Comparison of ENCODE assay signal across 10 cellular contexts in genomic region chr7:123823898-123824753, GRCh38. TPM values are rescaled to one million over a fixed set of nuclear protein-coding genes. Genes with fewer than 3 reads are reported as not detected.
A peak's percentile ranks its signal among the peaks of the same experiment; 100 is the strongest.
DNase-seq lines count a peak whose midpoint lies in the region; ATAC-seq, FAIRE-seq and TF ChIP-seq lines count a peak whose summit lies in the region.
"Had no signal": no experiment of that assay in that cellular context is flagged by ENCODE, and none has a peak within 500 bp of the region (broad histone marks: within the 10 kb centered on the region; RNA-seq: fewer than 3 reads in every experiment).

No MANE protein-coding gene starts in this region.

- H3K27me3 ChIP-seq in KMS-11 (ENCODE audit: insufficient read depth, low read depth) (no peaks in the 10 kb centered on the region), small intestine (ENCODE audit: control insufficient read depth in 2 of 2, insufficient read depth in 2 of 2, low read length in 2 of 2) (no peaks in the 10 kb centered on the region)
- H3K27me3 ChIP-seq: heart left ventricle had no signal

- H3K4me2 ChIP-seq in KMS-11: peak overlapping the region; percentile 61

- H3K36me3 ChIP-seq in KMS-11 (ENCODE audit: insufficient read depth) (no peaks in the 10 kb centered on the region), small intestine (ENCODE audit: control insufficient read depth in 2 of 2, insufficient read depth in 2 of 2, low read length in 2 of 2) (no peaks in the 10 kb centered on the region)
- H3K36me3 ChIP-seq: heart left ventricle had no signal

- ATAC-seq in GM18517 (IDR thresholded peaks at IDR 0.05; ENCODE audit: unreplicated experiment): peak; percentile 97
- peak; percentile 95 for ATAC-seq in GM21786 (IDR thresholded peaks at IDR 0.05; ENCODE audit: unreplicated experiment)
- ATAC-seq: heart left ventricle had no signal

- peak overlapping the region; percentile 56 for H3K27ac ChIP-seq in KMS-11
- no peak overlapping the region for H3K27ac ChIP-seq in small intestine (ENCODE audit: low read depth in 1 of 2, low read length in 1 of 2)
- H3K27ac ChIP-seq: heart left ventricle had no signal

- no peaks in the 10 kb centered on the region for H4K20me1 ChIP-seq in KMS-11 (ENCODE audit: insufficient read depth)

- peak overlapping the region; percentile 27 for H2AFZ ChIP-seq in KMS-11 (ENCODE audit: low read depth)

- no peak for TF ChIP-seq CTCF in KMS-11 (conservative IDR thresholded peaks at IDR 0.05; ENCODE audit: low read depth, low read length)
- TF ChIP-seq CTCF in foreskin fibroblast (IDR thresholded peaks at IDR 0.05; ENCODE audit: low read depth, low read length): no peak

- peak; percentile 67 for DNase-seq in stimulated activated CD4-positive, alpha-beta T cell treated with anti-CD3 and anti-CD28 coated beads, Interleukin-15, amount 100 ng/mL, for 24 hours
- DNase-seq in foreskin fibroblast: no peak
- no peak for DNase-seq in NCI-H748 treated with DMSO at 0.1 percent for 48 hours (lab: John Stamatoyannopoulos, UW)
- no peak for DNase-seq in AML-193 (lab: John Stamatoyannopoulos, UW)
- DNase-seq in small intestine: no peak
- DNase-seq: heart left ventricle, NCI-H226 had no signal

- WGBS in small intestine, 3 donors: 66 to 85% (median 76%) methylated on average over 3 of the region's 3 CpGs

- no peaks in the 10 kb centered on the region for H3K9me3 ChIP-seq in small intestine (ENCODE audit: control insufficient read depth, low read depth)
- H3K9me3 ChIP-seq: heart left ventricle had no signal

- no peak for FAIRE-seq in small intestine (lab: Jason Lieb, UNC)

- H3K9ac ChIP-seq in KMS-11: peak overlapping the region; percentile 20; the same call in 1 of the 2 replicates

- H3K79me2 ChIP-seq in KMS-11 (ENCODE audit: insufficient read depth, low read depth): no peaks in the 10 kb centered on the region

- no peak overlapping the region for H3K4me3 ChIP-seq in KMS-11 (IDR thresholded peaks at IDR 0.05; ENCODE audit: insufficient read depth, low read depth, low read length)
- H3K4me3 ChIP-seq in foreskin fibroblast (ENCODE audit: low read depth in 1 of 2, low read length in 2 of 2): no peak overlapping the region
- no peak overlapping the region for H3K4me3 ChIP-seq in small intestine (ENCODE audit: low read depth in 1 of 2, low read length in 2 of 2)
- H3K4me3 ChIP-seq: heart left ventricle had no signal

- H3K4me1 ChIP-seq in KMS-11 (ENCODE audit: low read depth, poor library complexity, severe bottlenecking): peaks cover 31% of the 10 kb centered on the region
- H3K4me1 ChIP-seq in small intestine (ENCODE audit: control insufficient read depth in 2 of 2, insufficient read depth in 1 of 2, low read depth in 1 of 2, low read length in 1 of 2): no peaks in the 10 kb centered on the region
- H3K4me1 ChIP-seq: heart left ventricle had no signal

RNA-seq across cellular contexts. Expression of gene HYAL4, which starts 20.8 kb away (rescaled TPM):
- not detected for polyA plus RNA-seq in small intestine
- polyA plus RNA-seq: heart left ventricle had no signal
